Comparison of ENCODE assay signal across 28 cellular contexts in genomic region chr19:1452802-1453524, GRCh38. TPM values are rescaled to one million over a fixed set of nuclear protein-coding genes. Genes with fewer than 3 reads are reported as not detected.
A peak's percentile ranks its signal among the peaks of the same experiment; 100 is the strongest.
DNase-seq lines count a peak whose midpoint lies in the region; ATAC-seq and TF ChIP-seq lines count a peak whose summit lies in the region.
"Had no signal": no experiment of that assay in that cellular context is flagged by ENCODE, and none has a peak within 500 bp of the region (broad histone marks: within the 10 kb centered on the region; RNA-seq: fewer than 3 reads in every experiment).

No MANE protein-coding gene starts in this region.

- peaks cover 4% of the 10 kb centered on the region for H3K36me3 ChIP-seq in neural cell (ENCODE audit: insufficient read depth, low read length)
- H3K36me3 ChIP-seq: cardiac muscle cell, left ventricle myocardium inferior had no signal

- no peaks in the 10 kb centered on the region for H3K27me3 ChIP-seq in neural cell (ENCODE audit: insufficient read depth, low read depth, low read length)

- no peak overlapping the region for H2AFZ ChIP-seq in neural cell (ENCODE audit: low read depth, low read length)

- TF ChIP-seq EP300 in neural cell (conservative IDR thresholded peaks at IDR 0.05; ENCODE audit: poor library complexity, severe bottlenecking): no peak

- H3K79me2 ChIP-seq in neural cell (replicated peaks; ENCODE audit: insufficient read depth, low read length): peaks cover 76% of the 10 kb centered on the region

- no peak for TF ChIP-seq CTCF in 22Rv1 (IDR thresholded peaks at IDR 0.05)
- no peak for TF ChIP-seq CTCF in brain (conservative IDR thresholded peaks at IDR 0.05)
- no peak for TF ChIP-seq CTCF in neural cell (IDR thresholded peaks at IDR 0.05; ENCODE audit: poor library complexity, severe bottlenecking)

- peak overlapping the region; percentile 93 for H3K27ac ChIP-seq in 22Rv1
- H3K27ac ChIP-seq in neural cell (ENCODE audit: low read length): peak overlapping the region; percentile 98
- H3K27ac ChIP-seq: cardiac muscle cell, left ventricle myocardium inferior, RWPE1 had no signal

- H3K4me2 ChIP-seq in neural cell (ENCODE audit: low read length): peak overlapping the region; percentile 98

- H3K36me3 Mint-ChIP-seq in brain: peaks cover 21% of the 10 kb centered on the region
- H3K36me3 Mint-ChIP-seq: mesothelial cell of epicardium, type B pancreatic cell had no signal

- H3K4me3 ChIP-seq in neural cell (ENCODE audit: low read length): peak overlapping the region; percentile 77
- H3K4me3 ChIP-seq: cardiac muscle cell, left ventricle myocardium inferior had no signal

- no peak for ATAC-seq in HG03196 (IDR thresholded peaks at IDR 0.05; ENCODE audit: unreplicated experiment)
- ATAC-seq in GM19463 (IDR thresholded peaks at IDR 0.05; ENCODE audit: unreplicated experiment): no peak

- peaks cover 20% of the 10 kb centered on the region for H3K27me3 Mint-ChIP-seq in brain

- peaks cover 54% of the 10 kb centered on the region for H3K4me1 Mint-ChIP-seq in brain

- peak; percentile 10 for DNase-seq in COLO668 (lab: John Stamatoyannopoulos, UW; ENCODE audit: unreplicated experiment)
- no peak for DNase-seq in NCI-H1694 (lab: John Stamatoyannopoulos, UW)
- DNase-seq in HT-29 (ENCODE audit: low spot score): no peak
- DNase-seq: activated CD4-positive, alpha-beta T cell treated with anti-CD3 and anti-CD28 coated beads, Interleukin-2, amount 50 U/mL, for 48 hours; activated CD4-positive, CD25-positive, alpha-beta regulatory T cell; activated CD8-positive, alpha-beta memory T cell treated with anti-CD3 and anti-CD28 coated beads, Interleukin-2, amount 50 U/mL, for 4 hours; HCEC 1CT; KG1; left ventricle myocardium inferior; MM.1S; naive B cell; NCI-H1417 treated with DMSO at 0.1 percent for 48 hours; NCI-H2081 treated with DMSO at 0.1 percent for 48 hours; NCI-H345; T-helper 1 cell had no signal

- no peak for TF ChIP-seq RAD21 in neural cell (conservative IDR thresholded peaks at IDR 0.05)

- H3K4me3 Mint-ChIP-seq in brain: peak overlapping the region; percentile 87 to 95 (median 88)
- H3K4me3 Mint-ChIP-seq: activated naive CD4-positive, alpha-beta T cell treated with anti-CD3 and anti-CD28 coated beads, Interleukin-2, amount 50 U/mL, for 24 hours; activated T-helper 1 cell treated with anti-CD3 and anti-CD28 coated beads, Interleukin-12 subunit alpha, Interleukin-12 subunit beta, Interleukin-2, Interleukin-4 antibody, amounts not matched to agents 30 ng/mL and 10 ng/mL and 1 ng/mL, durations not matched to agents 14 hours and 24 hours and 36 hours; dendritic cell treated with granulocyte-macrophage colony-stimulating factor and Interleukin-4, amounts not matched to agents 40 ng/mL and 50 ng/mL, for 4 days; mesothelial cell of epicardium; type B pancreatic cell had no signal

- H3F3A ChIP-seq in neural cell (ENCODE audit: insufficient read depth, low read length, poor library complexity, severe bottlenecking): no peaks in the 10 kb centered on the region

- peak overlapping the region; percentile 99 for H3K9ac ChIP-seq in neural cell (ENCODE audit: low read length)

- H3K9me3 ChIP-seq in neural cell (ENCODE audit: low read length): no peaks in the 10 kb centered on the region
- H3K9me3 ChIP-seq: left ventricle myocardium inferior had no signal

- peaks cover 0 to 6% (median 0%) of the 10 kb centered on the region in 5 experiments for H3K9me3 Mint-ChIP-seq in brain
- H3K9me3 Mint-ChIP-seq: activated naive CD4-positive, alpha-beta T cell treated with anti-CD3 and anti-CD28 coated beads, Interleukin-2, amount 50 U/mL, for 24 hours; activated T-helper 1 cell treated with anti-CD3 and anti-CD28 coated beads, Interleukin-12 subunit alpha, Interleukin-12 subunit beta, Interleukin-2, Interleukin-4 antibody, amounts not matched to agents 30 ng/mL and 10 ng/mL and 1 ng/mL, durations not matched to agents 14 hours and 24 hours and 36 hours; dendritic cell treated with granulocyte-macrophage colony-stimulating factor and Interleukin-4, amounts not matched to agents 40 ng/mL and 50 ng/mL, for 4 days; mesothelial cell of epicardium; type B pancreatic cell had no signal

- H4K20me1 ChIP-seq in neural cell (ENCODE audit: insufficient read depth): peaks cover 24% of the 10 kb centered on the region

- peak overlapping the region in 3 of 5 experiments; percentile 99 to 100 (median 99) for H3K27ac Mint-ChIP-seq in brain
- H3K27ac Mint-ChIP-seq: activated naive CD4-positive, alpha-beta T cell treated with anti-CD3 and anti-CD28 coated beads, Interleukin-2, amount 50 U/mL, for 24 hours; activated T-helper 1 cell treated with anti-CD3 and anti-CD28 coated beads, Interleukin-12 subunit alpha, Interleukin-12 subunit beta, Interleukin-2, Interleukin-4 antibody, amounts not matched to agents 30 ng/mL and 10 ng/mL and 1 ng/mL, durations not matched to agents 14 hours and 24 hours and 36 hours; CD14-positive monocyte; dendritic cell treated with granulocyte-macrophage colony-stimulating factor and Interleukin-4, amounts not matched to agents 40 ng/mL and 50 ng/mL, for 4 days; mesothelial cell of epicardium; type B pancreatic cell had no signal

- no peaks in the 10 kb centered on the region for H3K9me2 ChIP-seq in neural cell (ENCODE audit: insufficient read depth, low read length)

TF ChIP-seq in neural cell, 6 proteins besides CTCF, POLR2A, EP300 and RAD21:
- TF ChIP-seq REST (IDR thresholded peaks at IDR 0.05; ENCODE audit: borderline replicate concordance): no peak
- no peak for TF ChIP-seq TAF1 (IDR thresholded peaks at IDR 0.05; ENCODE audit: low read depth)
- no peak for TF ChIP-seq SMC3 (conservative IDR thresholded peaks at IDR 0.05; ENCODE audit: poor library complexity)
- TF ChIP-seq POLR2AphosphoS5 (IDR thresholded peaks at IDR 0.05): no peak
- TF ChIP-seq MXI1 (conservative IDR thresholded peaks at IDR 0.05; ENCODE audit: poor library complexity, severe bottlenecking): no peak
- no peak for TF ChIP-seq EZH2 (IDR thresholded peaks at IDR 0.05; ENCODE audit: borderline replicate concordance, insufficient read depth, low read length, poor library complexity, severe bottlenecking)

RNA-seq across cellular contexts. Expression of gene APC2, which starts 3.0 kb away (rescaled TPM):
- 69.7 TPM for polyA plus RNA-seq in brain (ENCODE audit: insufficient read depth, low read depth, low replicate concordance)
- 50.5 and 79.7 TPM in 2 replicates for polyA plus RNA-seq in neural cell
- 302 and 348 TPM in 2 replicates for polyA minus RNA-seq in neural cell
- total RNA-seq in HT-29 (2014; rRNA removed; shearing (Covaris generic)): 0.16 and 0.43 TPM in 2 replicates
- polyA plus RNA-seq: CD14-positive monocyte had no signal

RNA-seq across cellular contexts. Expression of gene RPS15, which starts 14.8 kb away (rescaled TPM):
- polyA plus RNA-seq in brain (ENCODE audit: insufficient read depth, low read depth, low replicate concordance): 3,425 TPM
- polyA plus RNA-seq in neural cell: 452 and 591 TPM in 2 replicates
- polyA minus RNA-seq in neural cell: 127 and 197 TPM in 2 replicates
- total RNA-seq in HT-29 (2014; rRNA removed; shearing (Covaris generic)): 2,135 and 2,483 TPM in 2 replicates

RNA-seq across cellular contexts. Expression of gene C19orf25, which starts 26.1 kb away (rescaled TPM):
- polyA plus RNA-seq in brain (ENCODE audit: insufficient read depth, low read depth, low replicate concordance) (101 TPM), neural cell (80.2 and 108 TPM in 2 replicates)
- 33.8 and 39.9 TPM in 2 replicates for polyA minus RNA-seq in neural cell
- total RNA-seq in HT-29 (2014; rRNA removed; shearing (Covaris generic)): 56.0 and 72.9 TPM in 2 replicates

RNA-seq across cellular contexts. Expression of gene PCSK4, which starts 37.2 kb away (rescaled TPM):
- polyA plus RNA-seq in brain (ENCODE audit: insufficient read depth, low read depth, low replicate concordance): 3.9 TPM
- 11.8 and 24.1 TPM in 2 replicates for polyA plus RNA-seq in neural cell
- 6.1 and 6.8 TPM in 2 replicates for polyA minus RNA-seq in neural cell
- total RNA-seq in HT-29 (2014; rRNA removed; shearing (Covaris generic)): 0.99 and 2.1 TPM in 2 replicates

RNA-seq across cellular contexts. Expression of gene REEP6, which starts 38.0 kb away (rescaled TPM):
- 10.4 TPM for polyA plus RNA-seq in brain (ENCODE audit: insufficient read depth, low read depth, low replicate concordance)
- 10.7 and 17.0 TPM in 2 replicates for polyA plus RNA-seq in neural cell
- 6.6 and 8.5 TPM in 2 replicates for polyA minus RNA-seq in neural cell
- 23.1 and 26.6 TPM in 2 replicates for total RNA-seq in HT-29 (2014; rRNA removed; shearing (Covaris generic))
